ENCODE assay signal across 1 cellular context in genomic region chr11:43643898-43644625, GRCh38.
TF ChIP-seq lines count a peak whose summit lies in the region.

No MANE protein-coding gene starts in this region.

TF ChIP-seq in HEK293, 187 proteins besides CTCF, POLR2A, EP300 and RAD21 (continued from another document and continues in another):
- TF ChIP-seq ZBTB44 (tag by site-specific recombination; IDR thresholded peaks at IDR 0.05) (no peak), ZNF350 (tag by site-specific recombination; IDR thresholded peaks at IDR 0.05) (no peak), ZNF830 (tag by site-specific recombination; IDR thresholded peaks at IDR 0.05; ENCODE audit: low read depth) (no peak), BCL11B (tag by site-specific recombination; IDR thresholded peaks at IDR 0.05; ENCODE audit: low read depth) (no peak), ZNF660 (tag by site-specific recombination; IDR thresholded peaks at IDR 0.05) (peak; percentile 81; the same call in 1 of the 2 replicates), ZNF514 (tag by site-specific recombination; IDR thresholded peaks at IDR 0.05) (no peak), ZNF837 (tag by site-specific recombination; IDR thresholded peaks at IDR 0.05) (no peak), ZFP69B (tag by site-specific recombination; IDR thresholded peaks at IDR 0.05) (peak; percentile 23; the same call in 1 of the 2 replicates), ZNF112 (tag by site-specific recombination; IDR thresholded peaks at IDR 0.05) (no peak), ZNF571 (tag by site-specific recombination; IDR thresholded peaks at IDR 0.05) (no peak), ZNF518A (tag by site-specific recombination; conservative IDR thresholded peaks at IDR 0.05; ENCODE audit: low read depth) (peak; percentile 65; the same call in 1 of the 2 replicates), ZNF677 (tag by site-specific recombination; IDR thresholded peaks at IDR 0.05) (no peak), GLI2 (tag by site-specific recombination; IDR thresholded peaks at IDR 0.05; ENCODE audit: borderline replicate concordance, low read depth) (no peak), AEBP2 (tag by site-specific recombination; IDR thresholded peaks at IDR 0.05; ENCODE audit: borderline replicate concordance) (no peak), ZFP41 (tag by site-specific recombination; IDR thresholded peaks at IDR 0.05; ENCODE audit: borderline replicate concordance) (no peak), ZSCAN16 (tag by site-specific recombination; IDR thresholded peaks at IDR 0.05) (no peak), ZNF223 (tag by site-specific recombination; IDR thresholded peaks at IDR 0.05) (no peak), KLF9 (tag by site-specific recombination; IDR thresholded peaks at IDR 0.05; ENCODE audit: low read depth) (no peak), ZNF426 (tag by site-specific recombination; IDR thresholded peaks at IDR 0.05) (no peak), ZNF585B (tag by site-specific recombination; IDR thresholded peaks at IDR 0.05) (no peak), ZNF776 (tag by site-specific recombination; IDR thresholded peaks at IDR 0.05; ENCODE audit: borderline replicate concordance) (no peak), ZNF394 (tag by site-specific recombination; IDR thresholded peaks at IDR 0.05; ENCODE audit: borderline replicate concordance) (0 out of 2 replicates have a peak, but pooled peaks have one; percentile 23), ZNF140 (tag by site-specific recombination; IDR thresholded peaks at IDR 0.05) (no peak), ZNF488 (tag by site-specific recombination; IDR thresholded peaks at IDR 0.05) (no peak), ZSCAN23 (tag by site-specific recombination; IDR thresholded peaks at IDR 0.05) (no peak), ZNF843 (tag by site-specific recombination; IDR thresholded peaks at IDR 0.05) (0 out of 2 replicates have a peak, but pooled peaks have one; percentile 11)
- TF ChIP-seq, protein P1, sequence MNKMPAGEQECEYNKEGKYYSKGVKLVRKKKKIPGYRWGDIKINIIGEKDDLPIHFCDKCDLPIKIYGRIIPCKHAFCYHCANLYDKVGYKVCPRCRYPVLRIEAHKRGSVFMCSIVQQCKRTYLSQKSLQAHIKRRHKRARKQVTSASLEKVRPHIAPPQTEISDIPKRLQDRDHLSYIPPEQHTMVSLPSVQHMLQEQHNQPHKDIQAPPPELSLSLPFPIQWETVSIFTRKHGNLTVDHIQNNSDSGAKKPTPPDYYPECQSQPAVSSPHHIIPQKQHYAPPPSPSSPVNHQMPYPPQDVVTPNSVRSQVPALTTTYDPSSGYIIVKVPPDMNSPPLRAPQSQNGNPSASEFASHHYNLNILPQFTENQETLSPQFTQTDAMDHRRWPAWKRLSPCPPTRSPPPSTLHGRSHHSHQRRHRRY (tag by site-specific recombination; IDR thresholded peaks at IDR 0.05): no peak
- TF ChIP-seq, protein P2, sequence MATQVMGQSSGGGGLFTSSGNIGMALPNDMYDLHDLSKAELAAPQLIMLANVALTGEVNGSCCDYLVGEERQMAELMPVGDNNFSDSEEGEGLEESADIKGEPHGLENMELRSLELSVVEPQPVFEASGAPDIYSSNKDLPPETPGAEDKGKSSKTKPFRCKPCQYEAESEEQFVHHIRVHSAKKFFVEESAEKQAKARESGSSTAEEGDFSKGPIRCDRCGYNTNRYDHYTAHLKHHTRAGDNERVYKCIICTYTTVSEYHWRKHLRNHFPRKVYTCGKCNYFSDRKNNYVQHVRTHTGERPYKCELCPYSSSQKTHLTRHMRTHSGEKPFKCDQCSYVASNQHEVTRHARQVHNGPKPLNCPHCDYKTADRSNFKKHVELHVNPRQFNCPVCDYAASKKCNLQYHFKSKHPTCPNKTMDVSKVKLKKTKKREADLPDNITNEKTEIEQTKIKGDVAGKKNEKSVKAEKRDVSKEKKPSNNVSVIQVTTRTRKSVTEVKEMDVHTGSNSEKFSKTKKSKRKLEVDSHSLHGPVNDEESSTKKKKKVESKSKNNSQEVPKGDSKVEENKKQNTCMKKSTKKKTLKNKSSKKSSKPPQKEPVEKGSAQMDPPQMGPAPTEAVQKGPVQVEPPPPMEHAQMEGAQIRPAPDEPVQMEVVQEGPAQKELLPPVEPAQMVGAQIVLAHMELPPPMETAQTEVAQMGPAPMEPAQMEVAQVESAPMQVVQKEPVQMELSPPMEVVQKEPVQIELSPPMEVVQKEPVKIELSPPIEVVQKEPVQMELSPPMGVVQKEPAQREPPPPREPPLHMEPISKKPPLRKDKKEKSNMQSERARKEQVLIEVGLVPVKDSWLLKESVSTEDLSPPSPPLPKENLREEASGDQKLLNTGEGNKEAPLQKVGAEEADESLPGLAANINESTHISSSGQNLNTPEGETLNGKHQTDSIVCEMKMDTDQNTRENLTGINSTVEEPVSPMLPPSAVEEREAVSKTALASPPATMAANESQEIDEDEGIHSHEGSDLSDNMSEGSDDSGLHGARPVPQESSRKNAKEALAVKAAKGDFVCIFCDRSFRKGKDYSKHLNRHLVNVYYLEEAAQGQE (tag by site-specific recombination; IDR thresholded peaks at IDR 0.05): no peak
- TF ChIP-seq, protein P3, sequence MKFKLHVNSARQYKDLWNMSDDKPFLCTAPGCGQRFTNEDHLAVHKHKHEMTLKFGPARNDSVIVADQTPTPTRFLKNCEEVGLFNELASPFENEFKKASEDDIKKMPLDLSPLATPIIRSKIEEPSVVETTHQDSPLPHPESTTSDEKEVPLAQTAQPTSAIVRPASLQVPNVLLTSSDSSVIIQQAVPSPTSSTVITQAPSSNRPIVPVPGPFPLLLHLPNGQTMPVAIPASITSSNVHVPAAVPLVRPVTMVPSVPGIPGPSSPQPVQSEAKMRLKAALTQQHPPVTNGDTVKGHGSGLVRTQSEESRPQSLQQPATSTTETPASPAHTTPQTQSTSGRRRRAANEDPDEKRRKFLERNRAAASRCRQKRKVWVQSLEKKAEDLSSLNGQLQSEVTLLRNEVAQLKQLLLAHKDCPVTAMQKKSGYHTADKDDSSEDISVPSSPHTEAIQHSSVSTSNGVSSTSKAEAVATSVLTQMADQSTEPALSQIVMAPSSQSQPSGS (tag by site-specific recombination; IDR thresholded peaks at IDR 0.05; ENCODE audit: low read depth): no peak
- TF ChIP-seq, protein P4, sequence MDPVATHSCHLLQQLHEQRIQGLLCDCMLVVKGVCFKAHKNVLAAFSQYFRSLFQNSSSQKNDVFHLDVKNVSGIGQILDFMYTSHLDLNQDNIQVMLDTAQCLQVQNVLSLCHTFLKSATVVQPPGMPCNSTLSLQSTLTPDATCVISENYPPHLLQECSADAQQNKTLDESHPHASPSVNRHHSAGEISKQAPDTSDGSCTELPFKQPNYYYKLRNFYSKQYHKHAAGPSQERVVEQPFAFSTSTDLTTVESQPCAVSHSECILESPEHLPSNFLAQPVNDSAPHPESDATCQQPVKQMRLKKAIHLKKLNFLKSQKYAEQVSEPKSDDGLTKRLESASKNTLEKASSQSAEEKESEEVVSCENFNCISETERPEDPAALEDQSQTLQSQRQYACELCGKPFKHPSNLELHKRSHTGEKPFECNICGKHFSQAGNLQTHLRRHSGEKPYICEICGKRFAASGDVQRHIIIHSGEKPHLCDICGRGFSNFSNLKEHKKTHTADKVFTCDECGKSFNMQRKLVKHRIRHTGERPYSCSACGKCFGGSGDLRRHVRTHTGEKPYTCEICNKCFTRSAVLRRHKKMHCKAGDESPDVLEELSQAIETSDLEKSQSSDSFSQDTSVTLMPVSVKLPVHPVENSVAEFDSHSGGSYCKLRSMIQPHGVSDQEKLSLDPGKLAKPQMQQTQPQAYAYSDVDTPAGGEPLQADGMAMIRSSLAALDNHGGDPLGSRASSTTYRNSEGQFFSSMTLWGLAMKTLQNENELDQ (tag by site-specific recombination; IDR thresholded peaks at IDR 0.05; ENCODE audit: low read depth): no peak
- TF ChIP-seq, protein P5, sequence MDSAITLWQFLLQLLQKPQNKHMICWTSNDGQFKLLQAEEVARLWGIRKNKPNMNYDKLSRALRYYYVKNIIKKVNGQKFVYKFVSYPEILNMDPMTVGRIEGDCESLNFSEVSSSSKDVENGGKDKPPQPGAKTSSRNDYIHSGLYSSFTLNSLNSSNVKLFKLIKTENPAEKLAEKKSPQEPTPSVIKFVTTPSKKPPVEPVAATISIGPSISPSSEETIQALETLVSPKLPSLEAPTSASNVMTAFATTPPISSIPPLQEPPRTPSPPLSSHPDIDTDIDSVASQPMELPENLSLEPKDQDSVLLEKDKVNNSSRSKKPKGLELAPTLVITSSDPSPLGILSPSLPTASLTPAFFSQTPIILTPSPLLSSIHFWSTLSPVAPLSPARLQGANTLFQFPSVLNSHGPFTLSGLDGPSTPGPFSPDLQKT (IDR thresholded peaks at IDR 0.05; ENCODE audit: borderline replicate concordance, low read depth, low read length): no peak
- TF ChIP-seq, protein P6, sequence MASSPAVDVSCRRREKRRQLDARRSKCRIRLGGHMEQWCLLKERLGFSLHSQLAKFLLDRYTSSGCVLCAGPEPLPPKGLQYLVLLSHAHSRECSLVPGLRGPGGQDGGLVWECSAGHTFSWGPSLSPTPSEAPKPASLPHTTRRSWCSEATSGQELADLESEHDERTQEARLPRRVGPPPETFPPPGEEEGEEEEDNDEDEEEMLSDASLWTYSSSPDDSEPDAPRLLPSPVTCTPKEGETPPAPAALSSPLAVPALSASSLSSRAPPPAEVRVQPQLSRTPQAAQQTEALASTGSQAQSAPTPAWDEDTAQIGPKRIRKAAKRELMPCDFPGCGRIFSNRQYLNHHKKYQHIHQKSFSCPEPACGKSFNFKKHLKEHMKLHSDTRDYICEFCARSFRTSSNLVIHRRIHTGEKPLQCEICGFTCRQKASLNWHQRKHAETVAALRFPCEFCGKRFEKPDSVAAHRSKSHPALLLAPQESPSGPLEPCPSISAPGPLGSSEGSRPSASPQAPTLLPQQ (tag by site-specific recombination; IDR thresholded peaks at IDR 0.05): 0 out of 2 replicates have a peak, but pooled peaks have one; percentile 23
